10 cellular contexts compared by ENCODE assay signal in the genomic region with DNA sequence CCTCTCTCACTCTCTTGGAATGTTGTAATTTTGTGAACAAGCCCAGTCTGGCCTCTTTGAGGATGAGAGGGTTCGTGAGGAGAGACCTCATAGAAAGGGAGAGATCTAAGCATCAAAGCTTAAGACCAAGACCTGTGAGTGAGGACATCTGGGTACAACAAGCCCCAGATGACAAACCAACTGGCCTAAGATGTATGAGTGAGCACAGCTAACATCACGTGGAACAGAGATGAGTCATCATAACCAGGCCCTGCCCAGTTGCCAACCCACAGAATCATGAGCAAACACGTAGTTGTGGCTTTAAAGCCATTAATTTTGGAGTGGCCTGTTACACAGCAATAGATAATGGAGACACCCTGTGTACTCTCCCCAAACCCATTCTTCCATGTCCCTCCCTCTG.
DNase-seq lines count a peak whose midpoint lies in the region; ATAC-seq and TF ChIP-seq lines count a peak whose summit lies in the region.
"Had no signal": no experiment of that assay in that cellular context is flagged by ENCODE, and none has a peak within 500 bp of the region (broad histone marks: within the 10 kb centered on the region; RNA-seq: fewer than 3 reads in every experiment).

No MANE protein-coding gene starts in this region.

- peak overlapping the region; percentile 62 for H3K27ac ChIP-seq in mammary epithelial cell (ENCODE audit: insufficient read depth, low read depth, low read length)
- H3K27ac ChIP-seq in endodermal cell (ENCODE audit: low read depth, low read length) = no peak overlapping the region
- H3K27ac ChIP-seq: thyroid gland had no signal

- DNase-seq in DMS53 (lab: John Stamatoyannopoulos, UW) = peak; percentile 76
- peak; percentile 95 for DNase-seq in mammary epithelial cell
- DNase-seq in endodermal cell = no peak
- no peak for DNase-seq in NCI-H524 treated with DMSO at 0.1 percent for 48 hours (lab: John Stamatoyannopoulos, UW)
- no peak for DNase-seq in effector CD4-positive, alpha-beta T cell
- no peak for DNase-seq in activated T-cell treated with anti-CD3 and anti-CD28 coated beads, Interleukin-2, amount 50 U/mL, for 24 hours
- DNase-seq: thyroid gland had no signal

- no peaks in the 10 kb centered on the region for H3K27me3 ChIP-seq in mammary epithelial cell (ENCODE audit: insufficient read depth, low read length)
- no peaks in the 10 kb centered on the region for H3K27me3 ChIP-seq in endodermal cell (ENCODE audit: control insufficient read depth, insufficient read depth, low read length, poor library complexity, severe bottlenecking)
- H3K27me3 ChIP-seq: thyroid gland had no signal

- H3K9ac ChIP-seq in mammary epithelial cell (ENCODE audit: insufficient read depth, low read length) = no peak overlapping the region
- no peak overlapping the region for H3K9ac ChIP-seq in endodermal cell (ENCODE audit: extremely low read depth, low read length, poor library complexity, severe bottlenecking)

- H3K9me3 ChIP-seq in mammary epithelial cell (replicated peaks; ENCODE audit: insufficient read depth, low read length) (peaks cover 12% of the 10 kb centered on the region), endodermal cell (ENCODE audit: control insufficient read depth, low read length) (peaks cover 15% of the 10 kb centered on the region)
- H3K9me3 ChIP-seq: thyroid gland had no signal

- H4K20me1 ChIP-seq in mammary epithelial cell (ENCODE audit: insufficient read depth, low read length) = no peaks in the 10 kb centered on the region

- BruUV-seq in mammary epithelial cell (replicated peaks; lab: Mats Ljungman, UMichigan) = no TSS peak

- H3K4me1 Mint-ChIP-seq in endodermal cell = no peaks in the 10 kb centered on the region
- H3K4me1 Mint-ChIP-seq in activated T-cell treated with anti-CD3 and anti-CD28 coated beads, Interleukin-2, amount 50 U/mL, for 24 hours (ENCODE audit: low read depth) = no peaks in the 10 kb centered on the region

- WGBS in mammary epithelial cell (ENCODE audit: low coverage, missing lambda C conversion rate) = 0% methylated on average over 3 of the region's 3 CpGs
- WGBS in endodermal cell (ENCODE audit: insufficient coverage in 1 of 2, insufficient read length in 1 of 2), 2 experiments = 81 to 85% methylated on average over 3 of the region's 3 CpGs

- H3K9me3 Mint-ChIP-seq in endodermal cell = peaks cover 17% of the 10 kb centered on the region
- no peaks in the 10 kb centered on the region for H3K9me3 Mint-ChIP-seq in activated T-cell treated with anti-CD3 and anti-CD28 coated beads, Interleukin-2, amount 50 U/mL, for 24 hours

- ATAC-seq in GM21423 (IDR thresholded peaks at IDR 0.05; ENCODE audit: unreplicated experiment) (peak; percentile 87), HG03571 (IDR thresholded peaks at IDR 0.05; ENCODE audit: unreplicated experiment) (peak; percentile 72)

- H3K4me3 Mint-ChIP-seq in endodermal cell = no peak overlapping the region
- H3K4me3 Mint-ChIP-seq in activated T-cell treated with anti-CD3 and anti-CD28 coated beads, Interleukin-2, amount 50 U/mL, for 24 hours = no peak overlapping the region

- H3K36me3 ChIP-seq in mammary epithelial cell (ENCODE audit: insufficient read depth, low read length) (no peaks in the 10 kb centered on the region), endodermal cell (ENCODE audit: control insufficient read depth, insufficient read depth, low read length) (no peaks in the 10 kb centered on the region)
- H3K36me3 ChIP-seq: thyroid gland had no signal

- H3K36me3 Mint-ChIP-seq in endodermal cell (ENCODE audit: low read depth) = no peaks in the 10 kb centered on the region
- no peaks in the 10 kb centered on the region for H3K36me3 Mint-ChIP-seq in activated T-cell treated with anti-CD3 and anti-CD28 coated beads, Interleukin-2, amount 50 U/mL, for 24 hours (ENCODE audit: low read depth)

- TF ChIP-seq CTCF in mammary epithelial cell (conservative IDR thresholded peaks at IDR 0.05 in 1 of 2, IDR thresholded peaks at IDR 0.05 in 1 of 2; ENCODE audit: extremely low read depth in 1 of 2, insufficient read depth in 1 of 2, low read depth in 1 of 2, low read length in 2 of 2) = no peak
- no peak for TF ChIP-seq CTCF in endodermal cell (conservative IDR thresholded peaks at IDR 0.05)

- H3K4me3 ChIP-seq in mammary epithelial cell (replicated peaks in 1 of 3; ENCODE audit: insufficient read depth in 1 of 3, low read depth in 2 of 3, low read length in 3 of 3) (no peak overlapping the region), endodermal cell (ENCODE audit: low read length) (no peak overlapping the region)
- H3K4me3 ChIP-seq: lung, thyroid gland had no signal

- no peak overlapping the region for H3K4me2 ChIP-seq in mammary epithelial cell (ENCODE audit: insufficient read depth, low read depth, low read length)

- intact Hi-C loops in mammary epithelial cell (cut with micrococcal nuclease) = loop anchor here (2.0 kb wide), 1 partner anchor 54 kb away; no protein-coding TSS in a partner anchor

- H3K27ac Mint-ChIP-seq in endodermal cell = no peak overlapping the region
- H3K27ac Mint-ChIP-seq in activated T-cell treated with anti-CD3 and anti-CD28 coated beads, Interleukin-2, amount 50 U/mL, for 24 hours = no peak overlapping the region

- H2AFZ ChIP-seq in mammary epithelial cell (ENCODE audit: low read depth, low read length) = peak overlapping the region; percentile 72

- in situ Hi-C loops in mammary epithelial cell (cut with MboI; ENCODE audit: low sequenced_read_pairs in 2 of 2) = no loop called here

- CTCF ChIA-PET in mammary epithelial cell (lab: Charles Lee; ENCODE audit: low non-redundant PET) = no interaction called here

- no peaks in the 10 kb centered on the region for H3K79me2 ChIP-seq in mammary epithelial cell (ENCODE audit: insufficient read depth, low read length)

- dilution Hi-C loops in mammary epithelial cell (cut with HindIII; ENCODE audit: low sequenced_read_pairs) = no loop called here

- no peaks in the 10 kb centered on the region for H3K27me3 Mint-ChIP-seq in endodermal cell (ENCODE audit: insufficient read depth)
- no peaks in the 10 kb centered on the region for H3K27me3 Mint-ChIP-seq in activated T-cell treated with anti-CD3 and anti-CD28 coated beads, Interleukin-2, amount 50 U/mL, for 24 hours

- H3K4me1 ChIP-seq in mammary epithelial cell (ENCODE audit: insufficient read depth, low read length) (peaks cover 17% of the 10 kb centered on the region), endodermal cell (ENCODE audit: control insufficient read depth, insufficient read depth, low read length) (no peaks in the 10 kb centered on the region)
- H3K4me1 ChIP-seq: thyroid gland had no signal

Comparison
In these comparisons a context has a peak if more than half of its experiments do, and no peak if none do; other contexts are left out.
1. DNase-seq: peak in DMS53 (single experiment) and mammary epithelial cell (single experiment); none in endodermal cell (single experiment), NCI-H524 treated with DMSO at 0.1 percent for 48 hours (single experiment), effector CD4-positive, alpha-beta T cell (single experiment) and activated T-cell treated with anti-CD3 and anti-CD28 coated beads, Interleukin-2, amount 50 U/mL, for 24 hours (single experiment).